16 cellular contexts compared by ENCODE assay signal in genomic region chr11:95652002-95652472, GRCh38.
DNase-seq lines count a peak whose midpoint lies in the region; TF ChIP-seq lines count a peak whose summit lies in the region.
"Had no signal": no experiment of that assay in that cellular context is flagged by ENCODE, and none has a peak within 500 bp of the region (broad histone marks: within the 10 kb centered on the region; RNA-seq: fewer than 3 reads in every experiment).

No MANE protein-coding gene starts in this region.

- no peak overlapping the region for H3K4me3 ChIP-seq in esophagus squamous epithelium
- H3K4me3 ChIP-seq in prostate gland = no peak overlapping the region
- H3K4me3 ChIP-seq: body of pancreas had no signal

- DNase-seq in NCI-H1092 treated with DMSO at 0.1 percent for 48 hours (lab: John Stamatoyannopoulos, UW) (peak; percentile 18), NCI-H1092 (lab: John Stamatoyannopoulos, UW) (no peak), OCI-M1 (lab: John Stamatoyannopoulos, UW) (peak; percentile 63), esophagus squamous epithelium (lab: John Stamatoyannopoulos, UW) (no peak), prostate gland (ENCODE audit: low spot score) (peak; percentile 16), T-helper 1 cell (no peak), EL (no peak), middle frontal gyrus (ENCODE audit: extremely low spot score, low spot score) (no peak)
- DNase-seq: activated effector memory CD4-positive, alpha-beta T cell treated with anti-CD3 and anti-CD28 coated beads, Interleukin-2, amount 50 U/mL, for 16 hours; CD4-positive, alpha-beta memory T cell; hypothalamus; KG1; NCI-H2227 treated with DMSO at 0.1 percent for 48 hours; RPMI8226 had no signal

- TF ChIP-seq POLR2A in esophagus squamous epithelium (IDR thresholded peaks at IDR 0.05) (no peak), prostate gland (IDR thresholded peaks at IDR 0.05) (no peak)

- no peaks in the 10 kb centered on the region for H3K9me3 ChIP-seq in esophagus squamous epithelium
- H3K9me3 ChIP-seq in prostate gland = no peaks in the 10 kb centered on the region
- H3K9me3 ChIP-seq: body of pancreas had no signal

- 51 to 62% methylated on average over 3 of the region's 3 CpGs for WGBS in esophagus squamous epithelium, 2 donors
- 35% methylated on average over 3 of the region's 3 CpGs for WGBS in prostate gland

- H3K4me1 ChIP-seq in esophagus squamous epithelium (peaks cover 0 to 13% (median 0%) of the 10 kb centered on the region in 3 donors), prostate gland (replicated peaks) (no peaks in the 10 kb centered on the region)
- H3K4me1 ChIP-seq: body of pancreas had no signal

- no peaks in the 10 kb centered on the region for H3K27me3 ChIP-seq in esophagus squamous epithelium
- H3K27me3 ChIP-seq in prostate gland (replicated peaks; ENCODE audit: insufficient read depth) = no peaks in the 10 kb centered on the region
- H3K27me3 ChIP-seq: body of pancreas had no signal

- peak overlapping the region in 3 of 4 donors; percentile 1 to 29 (median 17) for H3K27ac ChIP-seq in esophagus squamous epithelium
- H3K27ac ChIP-seq in prostate gland = peak overlapping the region in 1 of 2 donors; percentile 39
- H3K27ac ChIP-seq: 22Rv1, body of pancreas had no signal

- TF ChIP-seq CTCF in esophagus squamous epithelium (IDR thresholded peaks at IDR 0.05) (no peak), prostate gland (IDR thresholded peaks at IDR 0.05) (no peak)

- intact Hi-C loops in esophagus squamous epithelium (cut with DNase I) = no loop called here
- intact Hi-C loops in prostate gland (cut with DNase I) = no loop called here

- no peaks in the 10 kb centered on the region for H3K36me3 ChIP-seq in esophagus squamous epithelium
- H3K36me3 ChIP-seq in prostate gland = no peaks in the 10 kb centered on the region

Comparison
In these comparisons a context has a peak if more than half of its experiments do, and no peak if none do; other contexts are left out.
1. DNase-seq: peak in NCI-H1092 treated with DMSO at 0.1 percent for 48 hours (single experiment), OCI-M1 (single experiment) and prostate gland (single experiment); none in NCI-H1092 (single experiment), esophagus squamous epithelium (single experiment), T-helper 1 cell (0 of 5), EL (single experiment) and middle frontal gyrus (single experiment).